Comparison of ENCODE assay signal across 27 cellular contexts in genomic region chr16:80314042-80314441, GRCh38.
DNase-seq lines count a peak whose midpoint lies in the region; ATAC-seq, FAIRE-seq and TF ChIP-seq lines count a peak whose summit lies in the region.
"Had no signal": no experiment of that assay in that cellular context is flagged by ENCODE, and none has a peak within 500 bp of the region (broad histone marks: within the 10 kb centered on the region; RNA-seq: fewer than 3 reads in every experiment).

No MANE protein-coding gene starts in this region.

- H3K27ac Mint-ChIP-seq in stimulated activated naive B cell treated with anti-CD40 and anti-IgM and Interleukin-4, amounts not matched to agents 10 μg/mL and 1 μg/mL and 100 μg/mL, for 72 hours, result no peak overlapping the region
- H3K27ac Mint-ChIP-seq: CD14-positive monocyte; CD4-positive, alpha-beta memory T cell; CD4-positive, CD25-positive, alpha-beta regulatory T cell had no signal

- H3K27me3 ChIP-seq in liver (ENCODE audit: control insufficient read depth in 4 of 4, insufficient read depth in 4 of 4, low read length in 3 of 4), result no peaks in the 10 kb centered on the region
- H3K27me3 ChIP-seq in HepG2 (ENCODE audit: control insufficient read depth in 1 of 2, insufficient read depth in 2 of 2, low read length in 2 of 2), result 0 out of 5 replicates have a peak, but pooled peaks cover 0 to 6% of the 10 kb centered on the region in 2 experiments
- no peaks in the 10 kb centered on the region for H3K27me3 ChIP-seq in endothelial cell of umbilical vein (ENCODE audit: control insufficient read depth in 2 of 2, insufficient read depth in 2 of 2, low read length in 2 of 2)
- no peaks in the 10 kb centered on the region for H3K27me3 ChIP-seq in testis
- H3K27me3 ChIP-seq: BE2C, BLaER1 had no signal

- ATAC-seq in HepG2, result no peak
- no peak for ATAC-seq in stimulated activated naive B cell treated with anti-CD40 and anti-IgM and Interleukin-4, amounts not matched to agents 10 μg/mL and 1 μg/mL and 100 μg/mL, for 72 hours (replicated peaks)
- ATAC-seq: GM12878 had no signal

- CTCF ChIA-PET in HepG2 (lab: Yijun Ruan, JAX; ENCODE audit: low intra/inter-chr PET ratio, low total read pairs) (no interaction called here), endothelial cell of umbilical vein (lab: Charles Lee) (interaction anchor here (1.5 kb wide), 1 partner anchor 13 kb away, joined by 4 read pairs; no protein-coding TSS in a partner anchor)

- H4K20me1 ChIP-seq in HepG2 (ENCODE audit: insufficient read depth, low read length) (no peaks in the 10 kb centered on the region), endothelial cell of umbilical vein (replicated peaks; ENCODE audit: control insufficient read depth, extremely low read depth, insufficient read depth, low read length) (no peaks in the 10 kb centered on the region)
- H4K20me1 ChIP-seq: BLaER1 had no signal

- no peaks in the 10 kb centered on the region for H3K36me3 ChIP-seq in liver (ENCODE audit: control insufficient read depth in 4 of 4, insufficient read depth in 3 of 4, low read depth in 1 of 4, low read length in 3 of 4)
- no peaks in the 10 kb centered on the region for H3K36me3 ChIP-seq in HepG2 (replicated peaks in 1 of 2; ENCODE audit: control insufficient read depth in 1 of 2, insufficient read depth in 2 of 2, low read length in 2 of 2)
- no peaks in the 10 kb centered on the region for H3K36me3 ChIP-seq in endothelial cell of umbilical vein (ENCODE audit: control insufficient read depth in 2 of 2, extremely low read depth in 1 of 2, insufficient read depth in 2 of 2, low read length in 2 of 2)
- H3K36me3 ChIP-seq in testis (ENCODE audit: low read depth, missing control alignments), result no peaks in the 10 kb centered on the region
- H3K36me3 ChIP-seq: BE2C, BLaER1 had no signal

- 75% methylated on average over 4 of the region's 4 CpGs for WGBS in liver
- WGBS in HepG2 (ENCODE audit: low lambda C conversion rate), result 12% methylated on average over 4 of the region's 4 CpGs
- WGBS in testis, 2 donors, result 41 to 48% methylated on average over 4 of the region's 4 CpGs

- DNase-seq in HepG2 (ENCODE audit: low spot score), result no peak
- DNase-seq in endothelial cell of umbilical vein (ENCODE audit: low read depth, low spot score), result peak; percentile 30
- peak; percentile 23 for DNase-seq in testis
- DNase-seq in MV-4-11 (lab: John Stamatoyannopoulos, UW), result no peak
- no peak for DNase-seq in stimulated activated naive B cell treated with anti-CD40 and anti-IgM and Interleukin-4, amounts not matched to agents 10 μg/mL and 1 μg/mL and 100 μg/mL, for 72 hours
- DNase-seq: 8988T; ACHN; BE2C; C1 segment of cervical spinal cord; CD4-positive, alpha-beta memory T cell; CD4-positive, CD25-positive, alpha-beta regulatory T cell; CD8-positive, alpha-beta memory T cell; COR-L47; DMS 273 treated with DMSO at 0.1 percent for 48 hours; DMS153; DMS53; DMS79; DND-41; EL; GDM1 had no signal

- no peak overlapping the region for H3K9ac ChIP-seq in liver (ENCODE audit: low read depth in 1 of 2, low read length in 2 of 2)
- H3K9ac ChIP-seq in HepG2 (ENCODE audit: insufficient read depth, low read depth, low read length), result no peak overlapping the region
- no peak overlapping the region for H3K9ac ChIP-seq in endothelial cell of umbilical vein (replicated peaks; ENCODE audit: extremely low read depth, insufficient read depth, low read length)
- H3K9ac ChIP-seq: BLaER1 had no signal

- H3K79me2 ChIP-seq in HepG2 (ENCODE audit: insufficient read depth, low read length) (no peaks in the 10 kb centered on the region), endothelial cell of umbilical vein (ENCODE audit: control insufficient read depth, insufficient read depth, low read length) (no peaks in the 10 kb centered on the region)

- TF ChIP-seq EP300 in HepG2 (IDR thresholded peaks at IDR 0.05; ENCODE audit: low read depth in 2 of 2, low read length in 2 of 2) (no peak), HepG2 (CRISPR knock-in tag; IDR thresholded peaks at IDR 0.05; ENCODE audit: borderline replicate concordance) (no peak)

- H3K9me1 ChIP-seq in endothelial cell of umbilical vein (replicated peaks; ENCODE audit: control insufficient read depth, extremely low read depth, insufficient read depth, low read length), result no peaks in the 10 kb centered on the region

- no peak overlapping the region for H2AFZ ChIP-seq in HepG2 (ENCODE audit: low read length)
- no peak overlapping the region for H2AFZ ChIP-seq in endothelial cell of umbilical vein (ENCODE audit: low read depth, low read length)

- dilution Hi-C loops in endothelial cell of umbilical vein (cut with MboI; ENCODE audit: extremely low pct_ligation_motif_present, low sequenced_read_pairs), result no loop called here

- peaks cover 0 to 2% of the 10 kb centered on the region in 2 donors for H3K4me1 Mint-ChIP-seq in stimulated activated naive B cell treated with anti-CD40 and anti-IgM and Interleukin-4, amounts not matched to agents 10 μg/mL and 1 μg/mL and 100 μg/mL, for 72 hours
- H3K4me1 Mint-ChIP-seq: CD14-positive monocyte; CD4-positive, CD25-positive, alpha-beta regulatory T cell; CD8-positive, alpha-beta memory T cell had no signal

- no TSS peak for BruUV-seq in HepG2 (replicated peaks; lab: Mats Ljungman, UMichigan)
- BruUV-seq in endothelial cell of umbilical vein (replicated peaks; lab: Mats Ljungman, UMichigan), result no TSS peak

- POLR2A ChIA-PET in HepG2 (lab: Yijun Ruan, JAX), result no interaction called here
- POLR2A ChIA-PET in endothelial cell of umbilical vein (lab: Charles Lee), result no interaction called here

- H3K4me3 Mint-ChIP-seq in stimulated activated naive B cell treated with anti-CD40 and anti-IgM and Interleukin-4, amounts not matched to agents 10 μg/mL and 1 μg/mL and 100 μg/mL, for 72 hours, result no peak overlapping the region
- H3K4me3 Mint-ChIP-seq: CD14-positive monocyte; CD4-positive, alpha-beta memory T cell; CD4-positive, CD25-positive, alpha-beta regulatory T cell; CD8-positive, alpha-beta memory T cell had no signal

- H3K4me1 ChIP-seq in liver (ENCODE audit: control insufficient read depth in 4 of 4, insufficient read depth in 4 of 4, low read length in 3 of 4) (no peaks in the 10 kb centered on the region), HepG2 (ENCODE audit: insufficient read depth, low read length) (no peaks in the 10 kb centered on the region), endothelial cell of umbilical vein (ENCODE audit: control insufficient read depth, extremely low read depth, insufficient read depth, low read length) (no peaks in the 10 kb centered on the region), testis (no peaks in the 10 kb centered on the region)
- H3K4me1 ChIP-seq: BE2C had no signal

- no peaks in the 10 kb centered on the region for H3K9me3 ChIP-seq in liver (ENCODE audit: control insufficient read depth in 4 of 4, low read length in 3 of 4)
- H3K9me3 ChIP-seq in HepG2 (ENCODE audit: low read length), result no peaks in the 10 kb centered on the region
- H3K9me3 ChIP-seq in endothelial cell of umbilical vein (replicated peaks; ENCODE audit: control insufficient read depth, insufficient read depth, low read length), result no peaks in the 10 kb centered on the region
- H3K9me3 ChIP-seq in testis, result no peaks in the 10 kb centered on the region
- H3K9me3 ChIP-seq: BE2C, BLaER1 had no signal

- no peak for TF ChIP-seq RAD21 in liver (IDR thresholded peaks at IDR 0.05)
- no peak for TF ChIP-seq RAD21 in HepG2 (CRISPR knock-in tag; IDR thresholded peaks at IDR 0.05)

- TF ChIP-seq CTCF in liver (IDR thresholded peaks at IDR 0.05; ENCODE audit: low read depth, low read length, missing input control), result no peak
- no peak for TF ChIP-seq CTCF in HepG2 (CRISPR knock-in tag; IDR thresholded peaks at IDR 0.05)
- TF ChIP-seq CTCF in endothelial cell of umbilical vein (IDR thresholded peaks at IDR 0.05; ENCODE audit: extremely low read depth in 1 of 2, insufficient read depth in 1 of 2, low read depth in 1 of 2, low read length in 2 of 2), result no peak
- no peak for TF ChIP-seq CTCF in testis (IDR thresholded peaks at IDR 0.05)

- TF ChIP-seq POLR2A in HepG2 (IDR thresholded peaks at IDR 0.05; ENCODE audit: insufficient read depth in 1 of 2, low read depth in 2 of 2, low read length in 2 of 2) (no peak), endothelial cell of umbilical vein (IDR thresholded peaks at IDR 0.05; ENCODE audit: low read depth, low read length) (no peak), testis (IDR thresholded peaks at IDR 0.05) (no peak)

- H3K4me3 ChIP-seq in liver (ENCODE audit: low read depth in 1 of 3, low read length in 3 of 3) (no peak overlapping the region), HepG2 (replicated peaks in 1 of 3; ENCODE audit: insufficient read depth in 1 of 3, low read depth in 2 of 3, low read length in 3 of 3) (no peak overlapping the region), endothelial cell of umbilical vein (replicated peaks in 1 of 3; ENCODE audit: insufficient read depth in 1 of 3, low read depth in 1 of 3, low read length in 3 of 3) (no peak overlapping the region), testis (no peak overlapping the region)
- H3K4me3 ChIP-seq: BLaER1, GM12878 had no signal

- no peak overlapping the region for H3K4me2 ChIP-seq in HepG2 (ENCODE audit: low read depth, low read length)
- no peak overlapping the region for H3K4me2 ChIP-seq in endothelial cell of umbilical vein (ENCODE audit: insufficient read depth, low read length)
- H3K4me2 ChIP-seq: BLaER1 had no signal

- H3K9me3 Mint-ChIP-seq in stimulated activated naive B cell treated with anti-CD40 and anti-IgM and Interleukin-4, amounts not matched to agents 10 μg/mL and 1 μg/mL and 100 μg/mL, for 72 hours, result peaks cover 2 to 4% of the 10 kb centered on the region in 2 donors

- no peak for FAIRE-seq in HepG2 (lab: Jason Lieb, UNC)
- FAIRE-seq in endothelial cell of umbilical vein (lab: Jason Lieb, UNC), result no peak
- FAIRE-seq: A204.1, GM12878, GM12892, GM18507 had no signal

- intact Hi-C loops in HepG2 (cut with micrococcal nuclease; ENCODE audit: unreplicated experiment) (no loop called here), endothelial cell of umbilical vein (cut with micrococcal nuclease) (no loop called here), testis (cut with DNase I; ENCODE audit: low total_unique reads) (no loop called here)

- no peaks in the 10 kb centered on the region for H3K36me3 Mint-ChIP-seq in stimulated activated naive B cell treated with anti-CD40 and anti-IgM and Interleukin-4, amounts not matched to agents 10 μg/mL and 1 μg/mL and 100 μg/mL, for 72 hours
- H3K36me3 Mint-ChIP-seq: CD14-positive monocyte; CD4-positive, alpha-beta memory T cell; CD4-positive, CD25-positive, alpha-beta regulatory T cell; CD8-positive, alpha-beta memory T cell had no signal

- no peak overlapping the region for H3K27ac ChIP-seq in liver (ENCODE audit: low read depth in 1 of 2, low read length in 2 of 2)
- no peak overlapping the region for H3K27ac ChIP-seq in HepG2 (ENCODE audit: extremely low read length, insufficient read depth, low read length)
- no peak overlapping the region for H3K27ac ChIP-seq in endothelial cell of umbilical vein (ENCODE audit: insufficient read depth, low read depth, low read length)
- H3K27ac ChIP-seq in testis, result no peak overlapping the region
- H3K27ac ChIP-seq: BLaER1 had no signal

- H3K27me3 Mint-ChIP-seq in stimulated activated naive B cell treated with anti-CD40 and anti-IgM and Interleukin-4, amounts not matched to agents 10 μg/mL and 1 μg/mL and 100 μg/mL, for 72 hours, result peaks cover 25 to 33% of the 10 kb centered on the region in 2 donors
- H3K27me3 Mint-ChIP-seq: CD4-positive, CD25-positive, alpha-beta regulatory T cell had no signal

- in situ Hi-C loops in HepG2 (cut with HindIII; ENCODE audit: extremely low pct_ligation_motif_present, low pct_unique_long_range_greater_than_20kb), result no loop called here

Comparison
In these comparisons a context has a peak if more than half of its experiments do, and no peak if none do; other contexts are left out.
1. DNase-seq: peak in endothelial cell of umbilical vein (single experiment) and testis (single experiment); none in HepG2 (single experiment), MV-4-11 (single experiment) and stimulated activated naive B cell treated with anti-CD40 and anti-IgM and Interleukin-4, amounts not matched to agents 10 μg/mL and 1 μg/mL and 100 μg/mL, for 72 hours (single experiment).